Comparison of ENCODE assay signal across 22 cellular contexts in genomic region chr10:124561206-124561605, GRCh38.
DNase-seq lines count a peak whose midpoint lies in the region; ATAC-seq and TF ChIP-seq lines count a peak whose summit lies in the region.
"Had no signal": no experiment of that assay in that cellular context is flagged by ENCODE, and none has a peak within 500 bp of the region (broad histone marks: within the 10 kb centered on the region; RNA-seq: fewer than 3 reads in every experiment).

No MANE protein-coding gene starts in this region.

- WGBS in spleen, 5 donors = 79 to 100% (median 91%) methylated on average over 2 to 5 of the region's 5 CpGs

- DNase-seq in left ventricle myocardium inferior = no peak
- no peak for DNase-seq in cardiac septum (ENCODE audit: low spot score)
- DNase-seq in spleen = peak; percentile 51
- no peak for DNase-seq in G401 (ENCODE audit: low spot score)
- DNase-seq in colonic mucosa = no peak
- DNase-seq in D341Med (ENCODE audit: low spot score) = no peak
- DNase-seq: activated CD4-positive, alpha-beta T cell treated with anti-CD3 and anti-CD28 coated beads for 36 hours; activated CD8-positive, alpha-beta memory T cell treated with anti-CD3 and anti-CD28 coated beads, Interleukin-2, amount 50 U/mL, for 48 hours; activated gamma-delta T cell; dermis blood vessel endothelial cell; GDM1; HCEC 1CT; MV-4-11; NCI-H187 treated with DMSO at 0.1 percent for 48 hours; NCI-H446 treated with DMSO at 0.1 percent for 48 hours; nephron progenitor cell had no signal

- TF ChIP-seq CTCF in left ventricle myocardium inferior (IDR thresholded peaks at IDR 0.05; ENCODE audit: borderline replicate concordance) (no peak), spleen (IDR thresholded peaks at IDR 0.05 in 8 of 11, conservative IDR thresholded peaks at IDR 0.05 in 3 of 11) (no peak), colonic mucosa (IDR thresholded peaks at IDR 0.05) (no peak)

- H3K4me3 ChIP-seq in left ventricle myocardium inferior (no peak overlapping the region), spleen (no peak overlapping the region), colonic mucosa (no peak overlapping the region)
- H3K4me3 ChIP-seq: A549, GM12878 had no signal

- H3K9me3 ChIP-seq in left ventricle myocardium inferior (replicated peaks) (no peaks in the 10 kb centered on the region), spleen (peaks cover 0 to 7% (median 0%) of the 10 kb centered on the region in 8 donors), colonic mucosa (no peaks in the 10 kb centered on the region)
- H3K9me3 ChIP-seq: A549 had no signal

- no peak for TF ChIP-seq POLR2A in spleen (IDR thresholded peaks at IDR 0.05)

- H3K36me3 ChIP-seq in left ventricle myocardium inferior (no peaks in the 10 kb centered on the region), spleen (no peaks in the 10 kb centered on the region), colonic mucosa (no peaks in the 10 kb centered on the region)

- in situ Hi-C loops in G401 (cut with HindIII; ENCODE audit: low sequenced_read_pairs) = no loop called here

- ATAC-seq in HG03045 (IDR thresholded peaks at IDR 0.05; ENCODE audit: unreplicated experiment) = no peak
- ATAC-seq: A549; activated CD4-positive, alpha-beta T cell treated with anti-CD3 and anti-CD28 coated beads for 36 hours; GM12878 had no signal

- H3K27me3 ChIP-seq in left ventricle myocardium inferior (ENCODE audit: low read depth) (no peaks in the 10 kb centered on the region), layer of hippocampus (ENCODE audit: control insufficient read depth, insufficient read depth, low read length) (no peaks in the 10 kb centered on the region), spleen (replicated peaks in 1 of 7) (no peaks in the 10 kb centered on the region), colonic mucosa (no peaks in the 10 kb centered on the region)

- no peak overlapping the region for H3K9ac ChIP-seq in colonic mucosa (ENCODE audit: low read depth in 2 of 2, low read length in 2 of 2)

- intact Hi-C loops in left ventricle myocardium inferior (cut with micrococcal nuclease) = no loop called here
- intact Hi-C loops in cardiac septum (cut with DNase I) = no loop called here
- intact Hi-C loops in spleen (cut with DNase I; ENCODE audit: low total_unique reads) = no loop called here
- intact Hi-C loops in colonic mucosa (cut with DNase I) = no loop called here

- peak overlapping the region; percentile 94 for H3K27ac ChIP-seq in left ventricle myocardium inferior (replicated peaks)
- peak overlapping the region; percentile 76 for H3K27ac ChIP-seq in layer of hippocampus (ENCODE audit: low read depth, low read length)
- peak overlapping the region in 4 of 8 donors; percentile 67 to 81 (median 71) for H3K27ac ChIP-seq in spleen
- no peak overlapping the region for H3K27ac ChIP-seq in colonic mucosa
- H3K27ac ChIP-seq: A549, C4-2B, HL-60 had no signal

- peaks cover 58% of the 10 kb centered on the region for H3K4me1 ChIP-seq in left ventricle myocardium inferior
- peaks cover 0 to 37% (median 20%) of the 10 kb centered on the region in 6 donors for H3K4me1 ChIP-seq in spleen
- no peaks in the 10 kb centered on the region for H3K4me1 ChIP-seq in colonic mucosa
- H3K4me1 ChIP-seq: A549 had no signal
